In the genomic region with DNA sequence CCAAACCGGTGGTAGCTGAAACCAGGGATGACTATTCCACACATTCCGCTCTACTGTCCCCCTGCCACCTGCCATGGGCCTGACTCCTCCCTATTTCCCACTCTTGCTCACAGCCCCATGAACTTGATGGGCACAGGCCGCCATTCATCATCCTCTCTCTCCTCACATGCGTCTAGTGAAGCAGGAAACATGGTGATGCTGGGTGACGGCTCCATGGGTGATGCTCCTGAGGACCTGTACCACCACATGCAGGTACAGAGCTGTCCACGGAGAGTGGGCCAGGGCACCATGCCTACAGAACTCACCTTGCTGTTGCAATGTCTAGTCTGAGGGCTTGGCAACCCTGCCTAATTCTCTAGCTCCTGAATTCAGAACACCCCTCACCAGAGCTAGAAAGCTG, we compare ENCODE assay signal across 22 cellular contexts. TPM values are rescaled to one million over a fixed set of nuclear protein-coding genes. Genes with fewer than 3 reads are reported as not detected.
DNase-seq lines count a peak whose midpoint lies in the region; ATAC-seq and TF ChIP-seq lines count a peak whose summit lies in the region.
"Had no signal": no experiment of that assay in that cellular context is flagged by ENCODE, and none has a peak within 500 bp of the region (broad histone marks: within the 10 kb centered on the region; RNA-seq: fewer than 3 reads in every experiment).

No MANE protein-coding gene starts in this region.

- DNase-seq in activated T-cell treated with anti-CD3 and anti-CD28 coated beads, Interleukin-2, amount 50 U/mL, for 24 hours, result peak; percentile 14
- no peak for DNase-seq in activated T-cell treated with anti-CD3 and anti-CD28 coated beads, Interleukin-2, amount 50 U/mL, for 48 hours
- DNase-seq in cardiac septum (ENCODE audit: low spot score) (peak; percentile 53), right cardiac atrium (no peak), mesenteric fat pad (ENCODE audit: low spot score) (peak; percentile 83), omental fat pad (ENCODE audit: low spot score) (no peak), NCI-H446 treated with DMSO at 0.1 percent for 48 hours (lab: John Stamatoyannopoulos, UW) (no peak), NCI-H2196 (lab: John Stamatoyannopoulos, UW; ENCODE audit: unreplicated experiment) (no peak)
- DNase-seq: CD4-positive, CD25-positive, alpha-beta regulatory T cell; CD8-positive, alpha-beta T cell; DMS 273 treated with DMSO at 0.1 percent for 48 hours; DMS79; EL; GDM1; H9 had no signal

- no peak overlapping the region for H3K27ac ChIP-seq in right cardiac atrium (ENCODE audit: low read length)
- H3K27ac ChIP-seq: 22Rv1, BLaER1, C4-2B had no signal

- WGBS in right cardiac atrium, result 89% methylated on average over 6 of the region's 6 CpGs

- no peaks in the 10 kb centered on the region for H3K27me3 Mint-ChIP-seq in activated T-cell treated with anti-CD3 and anti-CD28 coated beads, Interleukin-2, amount 50 U/mL, for 24 hours

- no peak overlapping the region for H3K4me3 Mint-ChIP-seq in activated T-cell treated with anti-CD3 and anti-CD28 coated beads, Interleukin-2, amount 50 U/mL, for 24 hours
- H3K4me3 Mint-ChIP-seq: B cell; CD4-positive, CD25-positive, alpha-beta regulatory T cell; CD8-positive, alpha-beta T cell; GM23338; H9 had no signal

- intact Hi-C loops in cardiac septum (cut with DNase I), result no loop called here
- intact Hi-C loops in right cardiac atrium (cut with DNase I), result loop anchor here in 1 of 4 donors (10.0 kb wide), 1 partner anchor 257 kb away; no protein-coding TSS in a partner anchor

- TF ChIP-seq CTCF in omental fat pad (IDR thresholded peaks at IDR 0.05), result no peak

- H3K4me3 ChIP-seq in right cardiac atrium (ENCODE audit: low read length), result no peak overlapping the region
- H3K4me3 ChIP-seq: BLaER1, GM12878, GM23338 had no signal

- no peaks in the 10 kb centered on the region for H3K9me3 ChIP-seq in right cardiac atrium (ENCODE audit: control insufficient read depth, low read length)
- H3K9me3 ChIP-seq: BLaER1 had no signal

- H3K27me3 ChIP-seq in right cardiac atrium (ENCODE audit: control insufficient read depth, insufficient read depth), result no peaks in the 10 kb centered on the region
- H3K27me3 ChIP-seq: BLaER1 had no signal

- H3K4me1 ChIP-seq in right cardiac atrium (ENCODE audit: control insufficient read depth, insufficient read depth, low read length), result no peaks in the 10 kb centered on the region
- H3K4me1 ChIP-seq: BLaER1 had no signal

- H3K4me1 Mint-ChIP-seq in activated T-cell treated with anti-CD3 and anti-CD28 coated beads, Interleukin-2, amount 50 U/mL, for 24 hours (ENCODE audit: low read depth), result no peaks in the 10 kb centered on the region
- H3K4me1 Mint-ChIP-seq: B cell; CD4-positive, CD25-positive, alpha-beta regulatory T cell; GM23338; H9 had no signal

- H3K27ac Mint-ChIP-seq in activated T-cell treated with anti-CD3 and anti-CD28 coated beads, Interleukin-2, amount 50 U/mL, for 24 hours, result no peak overlapping the region
- H3K27ac Mint-ChIP-seq: B cell; CD4-positive, CD25-positive, alpha-beta regulatory T cell; CD8-positive, alpha-beta T cell; GM23338; H9 had no signal

- H3K9me3 Mint-ChIP-seq in activated T-cell treated with anti-CD3 and anti-CD28 coated beads, Interleukin-2, amount 50 U/mL, for 24 hours, result no peaks in the 10 kb centered on the region
- H3K9me3 Mint-ChIP-seq: CD8-positive, alpha-beta T cell had no signal

- ATAC-seq in right cardiac atrium, result no peak
- no peak for ATAC-seq in omental fat pad (ENCODE audit: low FRiP score)
- ATAC-seq: CD8-positive, alpha-beta T cell; GM12878; GM23338; HCT116 had no signal

- H3K36me3 Mint-ChIP-seq in activated T-cell treated with anti-CD3 and anti-CD28 coated beads, Interleukin-2, amount 50 U/mL, for 24 hours (ENCODE audit: low read depth), result no peaks in the 10 kb centered on the region
- H3K36me3 Mint-ChIP-seq: CD4-positive, CD25-positive, alpha-beta regulatory T cell had no signal

RNA-seq across cellular contexts. Expression of a gene that starts 23.3 kb away (rescaled TPM):
- total RNA-seq in cardiac septum, result 77.6 TPM
- 100 to 1,000 TPM in 1 of 4 donors, 10 to 100 TPM in 3; 51.7 to 120 (median 86.9) TPM for total RNA-seq in right cardiac atrium
- polyA plus RNA-seq in right cardiac atrium, result 49.2 TPM
- 87.8 TPM for total RNA-seq in mesenteric fat pad
- total RNA-seq in omental fat pad, result 10 to 100 TPM; 27.0 to 54.7 (median 39.4) TPM

RNA-seq across cellular contexts. Expression of a gene that starts 29.3 kb away (rescaled TPM):
- total RNA-seq in cardiac septum (18.1 TPM), right cardiac atrium (10 to 100 TPM; 15.0 to 19.6 (median 15.6) TPM), mesenteric fat pad (28.0 TPM), omental fat pad (10 to 100 TPM; 25.1 to 39.0 (median 27.8) TPM)
- polyA plus RNA-seq in right cardiac atrium, result 8.7 TPM

Comparison
In these comparisons a context has a peak if more than half of its experiments do, and no peak if none do; other contexts are left out.
1. DNase-seq: peak in activated T-cell treated with anti-CD3 and anti-CD28 coated beads, Interleukin-2, amount 50 U/mL, for 24 hours (single experiment), cardiac septum (single experiment) and mesenteric fat pad (single experiment); none in activated T-cell treated with anti-CD3 and anti-CD28 coated beads, Interleukin-2, amount 50 U/mL, for 48 hours (0 of 2), right cardiac atrium (0 of 3), omental fat pad (single experiment), NCI-H446 treated with DMSO at 0.1 percent for 48 hours (single experiment) and NCI-H2196 (single experiment).